ENCODE assay signal across 1 cellular context in genomic region chr5:1799602-1800469, GRCh38.
A peak's percentile ranks its signal among the peaks of the same experiment; 100 is the strongest.
TF ChIP-seq lines count a peak whose summit lies in the region.

MRPL36 (minus strand) TSS chr5:1799837; CDS start chr5:1798935, 902 bp downstream.

TF ChIP-seq in K562, 482 proteins besides CTCF, POLR2A, EP300 and RAD21 (continued from another document and continues in another):
- peak; percentile 84; the same call in 1 of the 2 replicates for TF ChIP-seq NCOA6 (IDR thresholded peaks at IDR 0.05)
- TF ChIP-seq XRCC3 (IDR thresholded peaks at IDR 0.05), result no peak
- TF ChIP-seq RREB1 (CRISPR knock-in tag; IDR thresholded peaks at IDR 0.05), result no peak
- no peak for TF ChIP-seq NFE2 (IDR thresholded peaks at IDR 0.05; ENCODE audit: low read depth)
- peak in 1 of 2 experiments; percentile 62; a peak in 1 of 4 replicates for TF ChIP-seq ZNF639 (CRISPR knock-in tag; conservative IDR thresholded peaks at IDR 0.05 in 1 of 2, IDR thresholded peaks at IDR 0.05 in 1 of 2)
- TF ChIP-seq TBP (optimal IDR thresholded peaks at IDR 0.05; ENCODE audit: low read depth, low read length), result peak; percentile 80
- TF ChIP-seq TBL1XR1 (IDR thresholded peaks at IDR 0.05; ENCODE audit: low read length in 2 of 2), result no peak
- TF ChIP-seq RFX5 (IDR thresholded peaks at IDR 0.05; ENCODE audit: low read depth, low read length), result no peak
- peak; percentile 88 for TF ChIP-seq RBFOX2 (IDR thresholded peaks at IDR 0.05; ENCODE audit: low read depth, low read length)
- TF ChIP-seq CBFA2T2 (conservative IDR thresholded peaks at IDR 0.05), result peak; percentile 70
- no peak for TF ChIP-seq ZNF778 (CRISPR knock-in tag; IDR thresholded peaks at IDR 0.05)
- TF ChIP-seq TAF9B (IDR thresholded peaks at IDR 0.05; ENCODE audit: partially characterized antibody), result peak; percentile 76
- peak; percentile 84; the same call in 1 of the 2 replicates for TF ChIP-seq TOE1 (IDR thresholded peaks at IDR 0.05; ENCODE audit: borderline replicate concordance)
- no peak for TF ChIP-seq TOE1 (CRISPR knock-in tag; IDR thresholded peaks at IDR 0.05; ENCODE audit: borderline replicate concordance, low read depth)
- TF ChIP-seq SLC30A9 (CRISPR knock-in tag; IDR thresholded peaks at IDR 0.05), result no peak
- TF ChIP-seq POLR3A (IDR thresholded peaks at IDR 0.05; ENCODE audit: borderline replicate concordance, extremely low read depth, insufficient read depth, insufficient read length), result no peak
- TF ChIP-seq RB1 (IDR thresholded peaks at IDR 0.05; ENCODE audit: low read depth), result peak; percentile 47
- TF ChIP-seq TFAM (CRISPR knock-in tag; conservative IDR thresholded peaks at IDR 0.05), result no peak
- no peak for TF ChIP-seq ZNF766 (CRISPR knock-in tag; conservative IDR thresholded peaks at IDR 0.05)
- TF ChIP-seq TCF3 (CRISPR knock-in tag; IDR thresholded peaks at IDR 0.05), result 0 out of 2 replicates have a peak, but pooled peaks have one; percentile 23
- no peak for TF ChIP-seq HES1 (IDR thresholded peaks at IDR 0.05; ENCODE audit: low read depth)
- TF ChIP-seq ATF3 (IDR thresholded peaks at IDR 0.05), result no peak
- no peak for TF ChIP-seq ATF3 (CRISPR knock-in tag; conservative IDR thresholded peaks at IDR 0.05)
- TF ChIP-seq NFXL1 (CRISPR knock-in tag; IDR thresholded peaks at IDR 0.05), result no peak
- no peak for TF ChIP-seq FOXP4 (CRISPR knock-in tag; IDR thresholded peaks at IDR 0.05; ENCODE audit: borderline replicate concordance)
- no peak; the same call in 1 of the 2 replicates for TF ChIP-seq ARID1B (IDR thresholded peaks at IDR 0.05)
- no peak for TF ChIP-seq NR2F6 (CRISPR knock-in tag; IDR thresholded peaks at IDR 0.05)
- no peak for TF ChIP-seq FOXK1 (CRISPR knock-in tag; IDR thresholded peaks at IDR 0.05; ENCODE audit: borderline replicate concordance)
- no peak for TF ChIP-seq SMAD2 (IDR thresholded peaks at IDR 0.05; ENCODE audit: low read depth, low read length)
- 0 out of 2 replicates have a peak, but pooled peaks have one; percentile 51 for TF ChIP-seq HNRNPL (IDR thresholded peaks at IDR 0.05; ENCODE audit: low read depth, low read length)
- peak; percentile 8 to 81; a peak in 2 of 4 replicates for TF ChIP-seq TRIM24 (IDR thresholded peaks at IDR 0.05)
- 0 out of 2 replicates have a peak, but pooled peaks have one; percentile 83 for TF ChIP-seq NR1H2 (CRISPR knock-in tag; IDR thresholded peaks at IDR 0.05)
- peak; percentile 57 to 71; a peak in 3 of 4 replicates for TF ChIP-seq FOXA3 (CRISPR knock-in tag; conservative IDR thresholded peaks at IDR 0.05 in 1 of 2, IDR thresholded peaks at IDR 0.05 in 1 of 2)
- peak; percentile 97 for TF ChIP-seq ZNF316 (IDR thresholded peaks at IDR 0.05)
- peak; percentile 15; the same call in 1 of the 2 replicates for TF ChIP-seq ZEB2 (IDR thresholded peaks at IDR 0.05)
- TF ChIP-seq THRA (IDR thresholded peaks at IDR 0.05), result no peak
- TF ChIP-seq ATF6 (CRISPR knock-in tag; IDR thresholded peaks at IDR 0.05), result 0 out of 2 replicates have a peak, but pooled peaks have one; percentile 58
- 0 out of 2 replicates have a peak, but pooled peaks have one; percentile 27 for TF ChIP-seq MECOM (CRISPR knock-in tag; IDR thresholded peaks at IDR 0.05)
- TF ChIP-seq UBTF (IDR thresholded peaks at IDR 0.05; ENCODE audit: borderline replicate concordance in 1 of 2, low read depth in 2 of 2, low read length in 2 of 2), result no peak
- no peak for TF ChIP-seq ETV5 (CRISPR knock-in tag; IDR thresholded peaks at IDR 0.05; ENCODE audit: low read depth)
- TF ChIP-seq CTBP1 (IDR thresholded peaks at IDR 0.05; ENCODE audit: borderline replicate concordance), result peak; percentile 31; the same call in 1 of the 2 replicates
- no peak for TF ChIP-seq CREB5 (CRISPR knock-in tag; IDR thresholded peaks at IDR 0.05)
- no peak for TF ChIP-seq E2F4 (CRISPR knock-in tag; IDR thresholded peaks at IDR 0.05; ENCODE audit: low read depth)
